Comparison of ENCODE assay signal across 9 cellular contexts in the genomic region with DNA sequence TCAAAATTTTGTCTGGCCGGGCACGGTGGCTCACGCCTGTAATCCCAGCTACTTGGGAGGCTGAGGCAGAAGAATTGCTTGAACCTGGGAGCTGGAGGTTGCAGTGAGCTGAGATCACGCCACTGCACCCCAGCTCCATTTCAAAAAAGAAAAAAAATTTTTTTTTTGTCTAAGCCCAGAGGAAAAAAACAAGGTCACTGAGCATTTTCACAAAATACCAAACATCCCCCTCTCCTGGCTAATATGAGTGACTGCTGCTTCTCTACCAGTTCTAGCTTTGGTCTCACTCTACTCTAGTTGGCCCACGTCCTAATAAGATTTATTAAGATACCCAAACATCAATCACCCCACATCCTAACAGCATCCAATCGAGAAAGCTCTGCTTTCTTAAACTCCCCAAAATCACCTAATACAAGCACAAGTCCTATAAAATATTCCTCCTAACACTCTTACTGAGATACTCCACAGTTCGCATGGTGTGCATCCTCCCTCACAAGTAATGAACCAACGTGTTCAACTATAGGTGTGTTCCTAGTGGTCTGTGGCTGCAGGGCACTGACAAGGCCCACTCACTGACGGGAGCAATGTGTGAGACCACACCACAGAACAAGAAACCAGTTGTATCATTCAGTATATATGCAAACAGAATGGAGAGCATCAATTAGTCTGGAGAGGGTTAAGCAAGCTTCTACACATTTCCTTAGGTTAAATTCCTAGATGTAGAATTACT.
DNase-seq lines count a peak whose midpoint lies in the region; ATAC-seq and TF ChIP-seq lines count a peak whose summit lies in the region.
"Had no signal": no experiment of that assay in that cellular context is flagged by ENCODE, and none has a peak within 500 bp of the region (broad histone marks: within the 10 kb centered on the region; RNA-seq: fewer than 3 reads in every experiment).

No MANE protein-coding gene starts in this region.

- no peaks in the 10 kb centered on the region for H3K9me3 ChIP-seq in A673 (ENCODE audit: low read depth, low read length, poor library complexity, severe bottlenecking)
- no peaks in the 10 kb centered on the region for H3K9me3 ChIP-seq in WERI-Rb-1 (ENCODE audit: severe bottlenecking)
- no peaks in the 10 kb centered on the region for H3K9me3 ChIP-seq in left ventricle myocardium inferior (replicated peaks)

- intact Hi-C loops in A673 (cut with micrococcal nuclease; ENCODE audit: unreplicated experiment), result loop anchor here (2.0 kb wide), 1 partner anchor 40 kb away; no protein-coding TSS in a partner anchor
- intact Hi-C loops in left ventricle myocardium inferior (cut with micrococcal nuclease), result no loop called here

- H3K36me3 ChIP-seq in A673 (ENCODE audit: insufficient read depth, low read length, poor library complexity, severe bottlenecking) (no peaks in the 10 kb centered on the region), WERI-Rb-1 (peaks cover 45% of the 10 kb centered on the region), left ventricle myocardium inferior (peaks cover 88% of the 10 kb centered on the region)

- no peak for ATAC-seq in GM18868 (IDR thresholded peaks at IDR 0.05; ENCODE audit: unreplicated experiment)
- no peak for ATAC-seq in HG03135 (IDR thresholded peaks at IDR 0.05; ENCODE audit: unreplicated experiment)

- H3K27ac ChIP-seq in A673 (ENCODE audit: low read depth, low read length, poor library complexity, severe bottlenecking) (no peak overlapping the region), WERI-Rb-1 (no peak overlapping the region), left ventricle myocardium inferior (replicated peaks) (peak overlapping the region; percentile 24)

- no peaks in the 10 kb centered on the region for H3K27me3 ChIP-seq in A673 (replicated peaks; ENCODE audit: insufficient read depth, low read depth, low read length, poor library complexity)
- H3K27me3 ChIP-seq in WERI-Rb-1 (ENCODE audit: insufficient read depth, low read depth, severe bottlenecking), result no peaks in the 10 kb centered on the region
- H3K27me3 ChIP-seq in left ventricle myocardium inferior (ENCODE audit: low read depth), result no peaks in the 10 kb centered on the region

- POLR2A ChIA-PET in A673 (lab: Charles Lee; ENCODE audit: low non-redundant PET), result no interaction called here

- no TSS peak for BruUV-seq in A673 (replicated peaks; lab: Mats Ljungman, UMichigan)

- H3K4me1 ChIP-seq in A673 (ENCODE audit: insufficient read depth, low read length, poor library complexity, severe bottlenecking) (peaks cover 2% of the 10 kb centered on the region), left ventricle myocardium inferior (peaks cover 10% of the 10 kb centered on the region)

- TF ChIP-seq CTCF in A673 (conservative IDR thresholded peaks at IDR 0.05; ENCODE audit: low read depth, low read length), result peak; percentile 57
- TF ChIP-seq CTCF in WERI-Rb-1 (IDR thresholded peaks at IDR 0.05; ENCODE audit: low read depth, low read length), result peak; percentile 33
- TF ChIP-seq CTCF in left ventricle myocardium inferior (IDR thresholded peaks at IDR 0.05; ENCODE audit: borderline replicate concordance), result peak; percentile 48

- H3K4me3 ChIP-seq in A673 (ENCODE audit: low read depth, low read length, poor library complexity, severe bottlenecking), result no peak overlapping the region
- no peak overlapping the region for H3K4me3 ChIP-seq in WERI-Rb-1 (ENCODE audit: low read depth, low read length)
- no peak overlapping the region for H3K4me3 ChIP-seq in left ventricle myocardium inferior

- CTCF ChIA-PET in A673 (lab: Charles Lee), result interaction anchor here (0.6 to 1.1 kb wide), 3 partner anchors 68 to 103 kb away, joined by 4 to 13 read pairs (median 4); no protein-coding TSS in a partner anchor

- DNase-seq in A673 (ENCODE audit: low spot score), result peak; percentile 47
- DNase-seq in GM03348 (ENCODE audit: low spot score), result peak; percentile 17
- no peak for DNase-seq in WERI-Rb-1
- DNase-seq in left ventricle myocardium inferior, result no peak
- no peak for DNase-seq in hippocampal formation (lab: John Stamatoyannopoulos, UW)
- no peak for DNase-seq in activated gamma-delta T cell treated with Interleukin-2 at 50 U/mL for 16 hours
- DNase-seq: caudate nucleus had no signal

Comparison
In these comparisons a context has a peak if more than half of its experiments do, and no peak if none do; other contexts are left out.
1. DNase-seq: peak in A673 (single experiment) and GM03348 (single experiment); none in WERI-Rb-1 (single experiment), left ventricle myocardium inferior (single experiment), hippocampal formation (0 of 2) and activated gamma-delta T cell treated with Interleukin-2 at 50 U/mL for 16 hours (single experiment).
2. Peak in every context shown above with its lines, with median percentiles within 50 percentile points of each other: CTCF ChIP-seq.